Comparison of ENCODE assay signal across 8 cellular contexts in the genomic region with DNA sequence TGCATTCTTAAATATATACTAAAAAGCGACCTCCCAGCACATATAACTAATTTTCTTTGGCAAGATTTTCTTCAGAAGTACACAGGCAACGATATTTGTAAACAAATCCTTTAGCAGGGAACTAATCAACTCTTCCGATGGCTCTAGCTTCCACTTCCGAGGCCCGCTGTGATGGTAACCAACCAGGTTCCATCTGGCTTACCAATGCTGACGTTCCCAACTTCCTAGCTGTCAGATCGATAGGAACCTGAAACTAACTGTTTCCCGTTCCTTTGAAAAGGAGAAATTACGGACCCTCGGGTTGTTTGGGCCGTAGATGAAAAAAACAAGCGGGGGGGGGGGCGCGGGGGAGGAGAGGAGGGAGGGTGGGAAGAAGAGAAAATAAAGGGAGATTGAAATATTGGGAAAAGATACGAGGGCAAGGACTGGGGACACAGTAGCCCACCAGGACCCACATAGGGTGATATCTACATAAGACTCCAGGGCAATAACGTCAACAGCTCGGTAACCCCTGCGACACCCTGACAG. TPM values are rescaled to one million over a fixed set of nuclear protein-coding genes. Genes with fewer than 3 reads are reported as not detected.
DNase-seq lines count a peak whose midpoint lies in the region; ATAC-seq, FAIRE-seq and TF ChIP-seq lines count a peak whose summit lies in the region.

No MANE protein-coding gene starts in this region.

- TF ChIP-seq POLR2A in ovary (IDR thresholded peaks at IDR 0.05) (no peak), GM12891 (IDR thresholded peaks at IDR 0.05; ENCODE audit: low read depth, low read length) (no peak)

- peak overlapping the region; percentile 98 for H3K4me3 Mint-ChIP-seq in activated naive CD8-positive, alpha-beta T cell

- H3K27ac ChIP-seq in C4-2B (peak overlapping the region; percentile 86), ovary (peak overlapping the region; percentile 77 to 81)

- no peak for FAIRE-seq in GM12891 (lab: Jason Lieb, UNC)

- intact Hi-C loops in head of caudate nucleus (cut with DNase I): no loop called here
- intact Hi-C loops in ovary (cut with DNase I): loop anchor here in 1 of 4 donors (1.0 kb wide), 1 partner anchor 101 kb away; the partner anchor contains the start of genes KYAT3 and RBMXL1

- peaks cover 41% of the 10 kb centered on the region for H3K4me1 Mint-ChIP-seq in activated naive CD8-positive, alpha-beta T cell (ENCODE audit: low read depth)

- peaks cover 4% of the 10 kb centered on the region for H3K4me1 ChIP-seq in ovary (ENCODE audit: insufficient read depth)

- H3K4me3 ChIP-seq in ovary: peak overlapping the region; percentile 70

- no peaks in the 10 kb centered on the region for H3K9me3 ChIP-seq in ovary

- TF ChIP-seq CTCF in C4-2B (conservative IDR thresholded peaks at IDR 0.05) (no peak), ovary (IDR thresholded peaks at IDR 0.05) (no peak)

- no peaks in the 10 kb centered on the region for H3K27me3 Mint-ChIP-seq in activated naive CD8-positive, alpha-beta T cell

- no peaks in the 10 kb centered on the region for H3K9me3 Mint-ChIP-seq in activated naive CD8-positive, alpha-beta T cell (ENCODE audit: low read depth)

- DNase-seq in NCI-H510A (lab: John Stamatoyannopoulos, UW) (peak; percentile 6), head of caudate nucleus (peak in 38 of 42 donors; percentile 8 to 75 (median 46)), ovary (peak in 1 of 5 donors; percentile 33), GM19238 (ENCODE audit: insufficient read length, low spot score) (no peak), GM12891 (ENCODE audit: insufficient read length, low spot score) (no peak)

- H3K27me3 ChIP-seq in ovary: no peaks in the 10 kb centered on the region

- no peaks in the 10 kb centered on the region for H3K36me3 ChIP-seq in ovary

- no peak for TF ChIP-seq EP300 in ovary (IDR thresholded peaks at IDR 0.05)

- peak; percentile 21 for ATAC-seq in GM21447 (IDR thresholded peaks at IDR 0.05; ENCODE audit: unreplicated experiment)

- no peaks in the 10 kb centered on the region for H3K36me3 Mint-ChIP-seq in activated naive CD8-positive, alpha-beta T cell

- peak overlapping the region; percentile 96 for H3K27ac Mint-ChIP-seq in activated naive CD8-positive, alpha-beta T cell

- WGBS in ovary, 3 donors: 0 to 1% (median 0%) methylated on average over 16 to 18 of the region's 18 CpGs

TF ChIP-seq in GM12891, 5 proteins besides CTCF, POLR2A, EP300 and RAD21:
- TF ChIP-seq PAX5 (IDR thresholded peaks at IDR 0.05; ENCODE audit: insufficient read depth, low read length, severe bottlenecking): no peak
TF ChIP-seq in GM12891: peak in this region for 0.

RNA-seq across cellular contexts. Expression of gene GTF2B, which starts 0.5 kb away (rescaled TPM):
- total RNA-seq in ovary: 10 to 100 TPM; 23.2 to 38.7 (median 24.8) TPM
- 10 to 100 TPM; 34.5 to 34.9 TPM for polyA plus RNA-seq in ovary
- 33.0 TPM for polyA plus RNA-seq in GM12891 (2012; ENCODE audit: low read depth, missing spikeins)

Comparison
In these comparisons a context has a peak if more than half of its experiments do, and no peak if none do; other contexts are left out.
1. DNase-seq: peak in NCI-H510A (single experiment) and head of caudate nucleus (38 of 42); none in GM19238 (single experiment) and GM12891 (single experiment).